ENCODE assay signal across 8 cellular contexts in genomic region chr2:152715854-152716428, GRCh38. TPM values are rescaled to one million over a fixed set of nuclear protein-coding genes. Genes with fewer than 3 reads are reported as not detected.
DNase-seq lines count a peak whose midpoint lies in the region; ATAC-seq lines count a peak whose summit lies in the region.

No MANE protein-coding gene starts in this region.

- H3K4me1 Mint-ChIP-seq in activated CD4-positive, alpha-beta memory T cell treated with anti-CD3 and anti-CD28 coated beads, Interleukin-2, amount 10 ng/mL, durations not matched to agents 7 days and 5 days: peaks cover 60% of the 10 kb centered on the region
- peaks cover 20 to 36% of the 10 kb centered on the region in 2 donors for H3K4me1 Mint-ChIP-seq in stimulated activated naive B cell treated with anti-CD40 and anti-IgM and Interleukin-4, amounts not matched to agents 10 μg/mL and 1 μg/mL and 100 μg/mL, for 72 hours

- POLR2A ChIA-PET in activated CD4-positive, alpha-beta memory T cell treated with anti-CD3 and anti-CD28 coated beads, Interleukin-2, amount 10 ng/mL, durations not matched to agents 7 days and 5 days (lab: Charles Lee): interaction anchor here (1.0 to 6.9 kb wide), 9 partner anchors 10 to 540 kb away, joined by 3 to 82 read pairs (median 17); partner anchors contain the start of gene STAM2

- H3K27me3 Mint-ChIP-seq in activated CD4-positive, alpha-beta memory T cell treated with anti-CD3 and anti-CD28 coated beads, Interleukin-2, amount 10 ng/mL, durations not matched to agents 7 days and 5 days: no peaks in the 10 kb centered on the region
- no peaks in the 10 kb centered on the region for H3K27me3 Mint-ChIP-seq in stimulated activated naive B cell treated with anti-CD40 and anti-IgM and Interleukin-4, amounts not matched to agents 10 μg/mL and 1 μg/mL and 100 μg/mL, for 72 hours

- DNase-seq in activated effector memory CD4-positive, alpha-beta T cell treated with anti-CD3 and anti-CD28 coated beads, Interleukin-2, amount 50 U/mL, for 16 hours: peak; percentile 68
- no peak for DNase-seq in activated effector memory CD4-positive, alpha-beta T cell treated with Interleukin-2 at 50 U/mL for 16 hours
- peak; percentile 66 for DNase-seq in LHCN-M2 (ENCODE audit: low read depth)
- peak; percentile 33 for DNase-seq in activated CD4-positive, alpha-beta memory T cell treated with anti-CD3 and anti-CD28 coated beads, Interleukin-2, amount 10 ng/mL, durations not matched to agents 7 days and 5 days
- no peak for DNase-seq in stimulated activated naive B cell treated with anti-CD40 and anti-IgM and Interleukin-4, amounts not matched to agents 10 μg/mL and 1 μg/mL and 100 μg/mL, for 72 hours

- CTCF ChIA-PET in activated CD4-positive, alpha-beta memory T cell treated with anti-CD3 and anti-CD28 coated beads, Interleukin-2, amount 10 ng/mL, durations not matched to agents 7 days and 5 days (lab: Charles Lee): interaction anchor here (0.7 to 6.2 kb wide), 13 partner anchors 10 to 540 kb away, joined by 3 to 40 read pairs (median 8); partner anchors contain the start of gene STAM2

- H3K4me3 ChIP-seq in iPS-11a (ENCODE audit: low read depth, low read length): peak overlapping the region; percentile 96

- H3K9me3 Mint-ChIP-seq in activated CD4-positive, alpha-beta memory T cell treated with anti-CD3 and anti-CD28 coated beads, Interleukin-2, amount 10 ng/mL, durations not matched to agents 7 days and 5 days: no peaks in the 10 kb centered on the region
- H3K9me3 Mint-ChIP-seq in stimulated activated naive B cell treated with anti-CD40 and anti-IgM and Interleukin-4, amounts not matched to agents 10 μg/mL and 1 μg/mL and 100 μg/mL, for 72 hours: no peaks in the 10 kb centered on the region

- H3K27ac Mint-ChIP-seq in activated CD4-positive, alpha-beta memory T cell treated with anti-CD3 and anti-CD28 coated beads, Interleukin-2, amount 10 ng/mL, durations not matched to agents 7 days and 5 days: peak overlapping the region; percentile 92
- peak overlapping the region; percentile 97 for H3K27ac Mint-ChIP-seq in stimulated activated naive B cell treated with anti-CD40 and anti-IgM and Interleukin-4, amounts not matched to agents 10 μg/mL and 1 μg/mL and 100 μg/mL, for 72 hours

- H3K4me3 Mint-ChIP-seq in activated CD4-positive, alpha-beta memory T cell treated with anti-CD3 and anti-CD28 coated beads, Interleukin-2, amount 10 ng/mL, durations not matched to agents 7 days and 5 days: peak overlapping the region; percentile 92
- peak overlapping the region; percentile 89 to 97 for H3K4me3 Mint-ChIP-seq in stimulated activated naive B cell treated with anti-CD40 and anti-IgM and Interleukin-4, amounts not matched to agents 10 μg/mL and 1 μg/mL and 100 μg/mL, for 72 hours

- H3K36me3 Mint-ChIP-seq in activated CD4-positive, alpha-beta memory T cell treated with anti-CD3 and anti-CD28 coated beads, Interleukin-2, amount 10 ng/mL, durations not matched to agents 7 days and 5 days (ENCODE audit: low read depth): peaks cover 65% of the 10 kb centered on the region
- H3K36me3 Mint-ChIP-seq in stimulated activated naive B cell treated with anti-CD40 and anti-IgM and Interleukin-4, amounts not matched to agents 10 μg/mL and 1 μg/mL and 100 μg/mL, for 72 hours: peaks cover 20 to 35% of the 10 kb centered on the region in 2 donors

- ATAC-seq in stimulated activated naive B cell treated with anti-CD40 and anti-IgM and Interleukin-4, amounts not matched to agents 10 μg/mL and 1 μg/mL and 100 μg/mL, for 72 hours (replicated peaks): no peak
- ATAC-seq in GM21390 (IDR thresholded peaks at IDR 0.05; ENCODE audit: unreplicated experiment) (no peak), HG03520 (IDR thresholded peaks at IDR 0.05; ENCODE audit: unreplicated experiment) (no peak)

RNA-seq across cellular contexts. Expression of gene PRPF40A, which starts 1.3 kb away (rescaled TPM):
- 124 and 133 TPM in 2 replicates for total RNA-seq in LHCN-M2 (2014; rRNA removed)
- polyA plus RNA-seq in LHCN-M2 (2012): 25.6 TPM
- 100 to 1,000 TPM; 109 to 113 TPM for total RNA-seq in activated CD4-positive, alpha-beta memory T cell treated with anti-CD3 and anti-CD28 coated beads, Interleukin-2, amount 10 ng/mL, durations not matched to agents 7 days and 5 days

RNA-seq across cellular contexts. Expression of gene ARL6IP6, which starts 2.5 kb away (rescaled TPM):
- total RNA-seq in LHCN-M2 (2014; rRNA removed): 40.5 and 51.7 TPM in 2 replicates
- polyA plus RNA-seq in LHCN-M2 (2012): 13.2 TPM
- total RNA-seq in activated CD4-positive, alpha-beta memory T cell treated with anti-CD3 and anti-CD28 coated beads, Interleukin-2, amount 10 ng/mL, durations not matched to agents 7 days and 5 days: 10 to 100 TPM; 47.0 to 48.7 TPM

Comparison
In these comparisons a context has a peak if more than half of its experiments do, and no peak if none do; other contexts are left out.
1. DNase-seq: peak in activated effector memory CD4-positive, alpha-beta T cell treated with anti-CD3 and anti-CD28 coated beads, Interleukin-2, amount 50 U/mL, for 16 hours (single experiment), LHCN-M2 (single experiment) and activated CD4-positive, alpha-beta memory T cell treated with anti-CD3 and anti-CD28 coated beads, Interleukin-2, amount 10 ng/mL, durations not matched to agents 7 days and 5 days (single experiment); none in activated effector memory CD4-positive, alpha-beta T cell treated with Interleukin-2 at 50 U/mL for 16 hours (single experiment) and stimulated activated naive B cell treated with anti-CD40 and anti-IgM and Interleukin-4, amounts not matched to agents 10 μg/mL and 1 μg/mL and 100 μg/mL, for 72 hours (single experiment).